ENCODE assay signal across 1 cellular context in the genomic region with DNA sequence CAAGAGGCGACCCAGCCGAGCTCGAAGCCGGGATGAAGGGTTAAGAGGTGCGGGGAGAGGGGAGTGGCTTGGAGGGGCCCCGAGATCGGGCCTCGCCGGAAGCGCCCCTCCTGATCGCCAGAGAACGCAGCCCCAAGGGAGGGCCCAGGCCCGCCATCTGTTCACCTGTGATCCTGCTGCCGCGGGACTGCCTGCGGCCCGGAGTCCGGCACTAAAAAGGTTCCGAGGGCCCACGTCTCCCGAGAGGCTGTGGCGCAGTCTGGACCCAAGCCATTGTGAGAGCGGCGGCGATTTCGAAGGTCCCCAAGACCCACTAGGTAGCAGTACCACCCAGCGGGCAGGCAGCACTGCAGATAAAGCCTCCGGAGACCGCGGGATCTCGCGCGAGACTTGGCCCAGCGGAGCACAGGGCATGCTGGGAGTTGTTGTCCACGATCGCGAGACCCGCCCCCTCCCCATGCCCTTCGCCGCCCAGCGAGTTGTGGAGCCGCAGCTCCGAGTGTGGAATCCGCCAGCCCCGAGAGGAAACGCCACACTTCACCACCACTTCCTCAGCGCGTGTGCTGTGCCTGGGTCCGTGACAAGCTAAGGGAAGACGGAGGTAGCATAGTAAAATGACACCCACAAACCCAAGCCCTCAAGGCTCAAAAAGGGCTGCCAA.
TF ChIP-seq lines count a peak whose summit lies in the region.

A gene with protein sequence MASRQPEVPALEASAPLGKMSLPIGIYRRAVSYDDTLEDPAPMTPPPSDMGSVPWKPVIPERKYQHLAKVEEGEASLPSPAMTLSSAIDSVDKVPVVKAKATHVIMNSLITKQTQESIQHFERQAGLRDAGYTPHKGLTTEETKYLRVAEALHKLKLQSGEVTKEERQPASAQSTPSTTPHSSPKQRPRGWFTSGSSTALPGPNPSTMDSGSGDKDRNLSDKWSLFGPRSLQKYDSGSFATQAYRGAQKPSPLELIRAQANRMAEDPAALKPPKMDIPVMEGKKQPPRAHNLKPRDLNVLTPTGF (minus strand): TSS at position 328 of the 661 bp plus-strand sequence. CDS start 2,256 bp downstream, outside the sequence.

TF ChIP-seq in SK-N-SH, 30 proteins besides CTCF, POLR2A, EP300 and RAD21 (continued from another document):
- TF ChIP-seq, protein P1, sequence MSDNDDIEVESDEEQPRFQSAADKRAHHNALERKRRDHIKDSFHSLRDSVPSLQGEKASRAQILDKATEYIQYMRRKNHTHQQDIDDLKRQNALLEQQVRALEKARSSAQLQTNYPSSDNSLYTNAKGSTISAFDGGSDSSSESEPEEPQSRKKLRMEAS (IDR thresholded peaks at IDR 0.05; ENCODE audit: low read depth): no peak
- TF ChIP-seq, protein P2, sequence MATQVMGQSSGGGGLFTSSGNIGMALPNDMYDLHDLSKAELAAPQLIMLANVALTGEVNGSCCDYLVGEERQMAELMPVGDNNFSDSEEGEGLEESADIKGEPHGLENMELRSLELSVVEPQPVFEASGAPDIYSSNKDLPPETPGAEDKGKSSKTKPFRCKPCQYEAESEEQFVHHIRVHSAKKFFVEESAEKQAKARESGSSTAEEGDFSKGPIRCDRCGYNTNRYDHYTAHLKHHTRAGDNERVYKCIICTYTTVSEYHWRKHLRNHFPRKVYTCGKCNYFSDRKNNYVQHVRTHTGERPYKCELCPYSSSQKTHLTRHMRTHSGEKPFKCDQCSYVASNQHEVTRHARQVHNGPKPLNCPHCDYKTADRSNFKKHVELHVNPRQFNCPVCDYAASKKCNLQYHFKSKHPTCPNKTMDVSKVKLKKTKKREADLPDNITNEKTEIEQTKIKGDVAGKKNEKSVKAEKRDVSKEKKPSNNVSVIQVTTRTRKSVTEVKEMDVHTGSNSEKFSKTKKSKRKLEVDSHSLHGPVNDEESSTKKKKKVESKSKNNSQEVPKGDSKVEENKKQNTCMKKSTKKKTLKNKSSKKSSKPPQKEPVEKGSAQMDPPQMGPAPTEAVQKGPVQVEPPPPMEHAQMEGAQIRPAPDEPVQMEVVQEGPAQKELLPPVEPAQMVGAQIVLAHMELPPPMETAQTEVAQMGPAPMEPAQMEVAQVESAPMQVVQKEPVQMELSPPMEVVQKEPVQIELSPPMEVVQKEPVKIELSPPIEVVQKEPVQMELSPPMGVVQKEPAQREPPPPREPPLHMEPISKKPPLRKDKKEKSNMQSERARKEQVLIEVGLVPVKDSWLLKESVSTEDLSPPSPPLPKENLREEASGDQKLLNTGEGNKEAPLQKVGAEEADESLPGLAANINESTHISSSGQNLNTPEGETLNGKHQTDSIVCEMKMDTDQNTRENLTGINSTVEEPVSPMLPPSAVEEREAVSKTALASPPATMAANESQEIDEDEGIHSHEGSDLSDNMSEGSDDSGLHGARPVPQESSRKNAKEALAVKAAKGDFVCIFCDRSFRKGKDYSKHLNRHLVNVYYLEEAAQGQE (IDR thresholded peaks at IDR 0.05; ENCODE audit: low read depth, low read length): 0 out of 2 replicates have a peak, but pooled peaks have one; percentile 10
- TF ChIP-seq TEAD4 (IDR thresholded peaks at IDR 0.05; ENCODE audit: borderline replicate concordance, insufficient read depth) (no peak), MXI1 (IDR thresholded peaks at IDR 0.05; ENCODE audit: low read depth, low read length) (peak; percentile 56), FOXM1 (IDR thresholded peaks at IDR 0.05; ENCODE audit: low read depth) (no peak), SMC3 (IDR thresholded peaks at IDR 0.05; ENCODE audit: low read depth, low read length) (no peak), NRF1 (IDR thresholded peaks at IDR 0.05; ENCODE audit: low read depth, low read length) (no peak), GABPA (IDR thresholded peaks at IDR 0.05; ENCODE audit: low read depth) (no peak), SIN3A (IDR thresholded peaks at IDR 0.05; ENCODE audit: borderline replicate concordance, low read depth, low read length) (peak; percentile 93; the same call in 1 of the 2 replicates), TCF12 (IDR thresholded peaks at IDR 0.05) (peak; percentile 33; the same call in 1 of the 2 replicates), NFIC (IDR thresholded peaks at IDR 0.05; ENCODE audit: borderline replicate concordance) (peak; percentile 16; the same call in 1 of the 2 replicates), RXRA (IDR thresholded peaks at IDR 0.05; ENCODE audit: borderline replicate concordance, low read depth) (no peak)
- TF ChIP-seq, protein P3, sequence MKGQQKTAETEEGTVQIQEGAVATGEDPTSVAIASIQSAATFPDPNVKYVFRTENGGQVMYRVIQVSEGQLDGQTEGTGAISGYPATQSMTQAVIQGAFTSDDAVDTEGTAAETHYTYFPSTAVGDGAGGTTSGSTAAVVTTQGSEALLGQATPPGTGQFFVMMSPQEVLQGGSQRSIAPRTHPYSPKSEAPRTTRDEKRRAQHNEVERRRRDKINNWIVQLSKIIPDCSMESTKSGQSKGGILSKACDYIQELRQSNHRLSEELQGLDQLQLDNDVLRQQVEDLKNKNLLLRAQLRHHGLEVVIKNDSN (IDR thresholded peaks at IDR 0.05; ENCODE audit: borderline replicate concordance, low read depth): no peak
- TF ChIP-seq, protein P4, sequence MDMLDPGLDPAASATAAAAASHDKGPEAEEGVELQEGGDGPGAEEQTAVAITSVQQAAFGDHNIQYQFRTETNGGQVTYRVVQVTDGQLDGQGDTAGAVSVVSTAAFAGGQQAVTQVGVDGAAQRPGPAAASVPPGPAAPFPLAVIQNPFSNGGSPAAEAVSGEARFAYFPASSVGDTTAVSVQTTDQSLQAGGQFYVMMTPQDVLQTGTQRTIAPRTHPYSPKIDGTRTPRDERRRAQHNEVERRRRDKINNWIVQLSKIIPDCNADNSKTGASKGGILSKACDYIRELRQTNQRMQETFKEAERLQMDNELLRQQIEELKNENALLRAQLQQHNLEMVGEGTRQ (IDR thresholded peaks at IDR 0.05; ENCODE audit: borderline replicate concordance, low read depth, low read length): no peak; the same call in 1 of the 2 replicates
- TF ChIP-seq, protein P5, sequence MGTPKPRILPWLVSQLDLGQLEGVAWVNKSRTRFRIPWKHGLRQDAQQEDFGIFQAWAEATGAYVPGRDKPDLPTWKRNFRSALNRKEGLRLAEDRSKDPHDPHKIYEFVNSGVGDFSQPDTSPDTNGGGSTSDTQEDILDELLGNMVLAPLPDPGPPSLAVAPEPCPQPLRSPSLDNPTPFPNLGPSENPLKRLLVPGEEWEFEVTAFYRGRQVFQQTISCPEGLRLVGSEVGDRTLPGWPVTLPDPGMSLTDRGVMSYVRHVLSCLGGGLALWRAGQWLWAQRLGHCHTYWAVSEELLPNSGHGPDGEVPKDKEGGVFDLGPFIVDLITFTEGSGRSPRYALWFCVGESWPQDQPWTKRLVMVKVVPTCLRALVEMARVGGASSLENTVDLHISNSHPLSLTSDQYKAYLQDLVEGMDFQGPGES (IDR thresholded peaks at IDR 0.05; ENCODE audit: low read depth, low read length): no peak
